In genomic region chr3:186316666-186317260, GRCh38 we compare ENCODE assay signal across 32 cellular contexts.
"Had no signal": no experiment of that assay in that cellular context is flagged by ENCODE, and none has a peak within 500 bp of the region (broad histone marks: within the 10 kb centered on the region; RNA-seq: fewer than 3 reads in every experiment).

No MANE protein-coding gene starts in this region.

- H3K9me3 Mint-ChIP-seq: activated naive CD8-positive, alpha-beta T cell treated with anti-CD3 and anti-CD28 coated beads, Interleukin-2, amount 50 U/mL, for 24 hours; WTC11 had no signal

- ATAC-seq: activated CD8-positive, alpha-beta T cell treated with anti-CD3 and anti-CD28 coated beads, Interleukin-2, amount 10 ng/mL, durations not matched to agents 7 days and 5 days; activated naive CD4-positive, alpha-beta T cell treated with anti-CD3 and anti-CD28 coated beads, Interleukin-2, amount 50 U/mL, for 72 hours; activated naive CD8-positive, alpha-beta T cell treated with anti-CD3 and anti-CD28 coated beads, Interleukin-2, amount 50 U/mL, for 24 hours; Panc1; WTC11 had no signal

- H3K27ac ChIP-seq: ascending aorta, breast epithelium, RWPE1, SJCRH30 had no signal

- H3K36me3 Mint-ChIP-seq: activated naive CD4-positive, alpha-beta T cell treated with anti-CD3 and anti-CD28 coated beads, Interleukin-2, amount 50 U/mL, for 72 hours; WTC11 had no signal

- DNase-seq: activated CD4-positive, alpha-beta T cell treated with anti-CD3 and anti-CD28 coated beads for 48 hours; activated CD4-positive, alpha-beta T cell treated with anti-CD3 and anti-CD28 coated beads, Interleukin-2, amount 50 U/mL, for 4 hours; activated CD4-positive, CD25-positive, alpha-beta regulatory T cell treated with anti-CD3 and anti-CD28 coated beads, Interleukin-2, amount 50 U/mL, for 72 hours; activated CD8-positive, alpha-beta memory T cell treated with anti-CD3 and anti-CD28 coated beads, Interleukin-2, amount 50 U/mL, for 48 hours; activated CD8-positive, alpha-beta T cell treated with anti-CD3 and anti-CD28 coated beads, Interleukin-2, amount 10 ng/mL, durations not matched to agents 7 days and 5 days; activated effector memory CD4-positive, alpha-beta T cell treated with Interleukin-2 at 50 U/mL for 16 hours; activated naive CD4-positive, alpha-beta T cell; activated naive CD8-positive, alpha-beta T cell treated with anti-CD3 and anti-CD28 coated beads, Interleukin-2, amount 50 U/mL, for 24 hours; activated T-cell treated with anti-CD3 and anti-CD28 coated beads, Interleukin-2, amount 50 U/mL, for 1 hour; amniotic stem cell; caudate nucleus; Karpas-422; MV-4-11; NCI-H1105; NCI-H1436; NCI-H1694 treated with DMSO at 0.1 percent for 48 hours; NCI-H2029 treated with DMSO at 0.1 percent for 48 hours; NCI-H345; NCI-H510A; NCI-H526 treated with DMSO at 0.1 percent for 48 hours; NCI-H82; OCI-M1; Right ventricle myocardium superior; SJCRH30; SK-N-SH had no signal

- H3K4me3 Mint-ChIP-seq: activated CD8-positive, alpha-beta T cell treated with anti-CD3 and anti-CD28 coated beads, Interleukin-2, amount 10 ng/mL, durations not matched to agents 7 days and 5 days; activated naive CD8-positive, alpha-beta T cell treated with anti-CD3 and anti-CD28 coated beads, Interleukin-2, amount 50 U/mL, for 24 hours; WTC11 had no signal

- H3K4me1 ChIP-seq: ascending aorta, breast epithelium, SJCRH30 had no signal

- H3K27me3 ChIP-seq: ascending aorta, breast epithelium, MG63, SJCRH30 had no signal

- H3K4me1 Mint-ChIP-seq: activated naive CD8-positive, alpha-beta T cell treated with anti-CD3 and anti-CD28 coated beads, Interleukin-2, amount 50 U/mL, for 24 hours had no signal

- H3K27ac Mint-ChIP-seq: activated CD8-positive, alpha-beta T cell treated with anti-CD3 and anti-CD28 coated beads, Interleukin-2, amount 10 ng/mL, durations not matched to agents 7 days and 5 days; activated naive CD4-positive, alpha-beta T cell treated with anti-CD3 and anti-CD28 coated beads, Interleukin-2, amount 50 U/mL, for 72 hours; activated naive CD8-positive, alpha-beta T cell treated with anti-CD3 and anti-CD28 coated beads, Interleukin-2, amount 50 U/mL, for 24 hours; WTC11 had no signal

- H3K9me3 ChIP-seq: ascending aorta, breast epithelium, MG63, SJCRH30, SK-N-SH had no signal

- H3K4me3 ChIP-seq: ascending aorta, breast epithelium, MG63, SJCRH30 had no signal

- H3K36me3 ChIP-seq: breast epithelium, MG63, SJCRH30 had no signal
